ENCODE assay signal across 29 cellular contexts in the genomic region with DNA sequence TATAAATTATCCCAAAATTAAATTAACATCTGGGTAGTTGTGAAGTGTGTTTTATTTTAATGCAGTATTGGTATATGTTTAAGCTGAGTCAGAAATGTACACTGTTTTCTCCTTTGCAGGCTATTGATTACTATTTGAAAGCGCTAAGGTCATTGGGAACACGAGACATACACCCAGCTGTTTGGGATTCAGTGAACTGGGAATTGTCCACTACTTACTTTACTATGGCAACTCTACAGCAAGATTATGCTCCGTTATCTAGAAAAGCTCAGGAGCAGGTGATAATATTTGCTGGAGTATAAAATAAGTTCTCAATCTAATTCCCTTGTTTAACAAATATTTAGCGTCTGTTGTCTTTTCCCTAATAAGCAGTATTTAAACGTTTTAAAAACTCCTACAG. TPM values are rescaled to one million over a fixed set of nuclear protein-coding genes. Genes with fewer than 3 reads are reported as not detected.
"Had no signal": no experiment of that assay in that cellular context is flagged by ENCODE, and none has a peak within 500 bp of the region (broad histone marks: within the 10 kb centered on the region; RNA-seq: fewer than 3 reads in every experiment).

No MANE protein-coding gene starts in this region.

- H3K27ac ChIP-seq: stomach, suprapubic skin, testis, thoracic aorta, thyroid gland, tibial artery, tibial nerve, transverse colon, upper lobe of left lung, upper lobe of right lung, uterus, vagina had no signal

- FAIRE-seq: urothelium cell line had no signal

- H3K27me3 ChIP-seq: stomach, suprapubic skin, testis, thyroid gland, tibial artery, tibial nerve, transverse colon, upper lobe of left lung, upper lobe of right lung, uterus, vagina had no signal

- H3K4me3 ChIP-seq: stomach, suprapubic skin, testis, thoracic aorta, thyroid gland, tibial artery, tibial nerve, transverse colon, upper lobe of left lung, upper lobe of right lung, uterus, vagina had no signal

- DNase-seq: stimulated activated CD4-positive, alpha-beta T cell treated with anti-CD3 and anti-CD28 coated beads, Interleukin-2, amount 100 ng/mL, for 48 hours; stimulated activated CD4-positive, alpha-beta T cell treated with anti-CD3 and anti-CD28 coated beads, Interleukin-4, amount 100 ng/mL, for 1 hour; stimulated activated CD4-positive, alpha-beta T cell treated with anti-CD3 and anti-CD28 coated beads, Interleukin-4, amount 100 ng/mL, for 24 hours; stimulated activated CD4-positive, alpha-beta T cell treated with anti-CD3 and anti-CD28 coated beads, Interleukin-4, amount 100 ng/mL, for 4 hours; stimulated activated CD8-positive, alpha-beta memory T cell treated with anti-CD3 and anti-CD28 coated beads, Interleukin-4, amount 100 ng/mL, for 48 hours; stimulated activated naive B cell treated with anti-CD40 and anti-IgM and Interleukin-4, amounts not matched to agents 10 μg/mL and 1 μg/mL and 100 μg/mL, for 72 hours; stimulated activated naive CD4-positive, alpha-beta T cell; stimulated activated naive CD4-positive, alpha-beta T cell treated with Interleukin-2 at 50 U/mL for 16 hours; stimulated activated naive CD8-positive, alpha-beta T cell treated with anti-CD3 and anti-CD28 coated beads, Interleukin-15, amount 100 ng/mL, for 72 hours; stimulated activated naive CD8-positive, alpha-beta T cell treated with anti-CD3 and anti-CD28 coated beads, Interleukin-15, Interleukin-2, amounts not matched to agents 100 U/mL and 50 U/mL, for 24 hours; stomach; substantia nigra; testis; thyroid gland; tibial artery; transverse colon; trophoblast cell; upper lobe of left lung; upper lobe of right lung; uterus had no signal

- ATAC-seq: stimulated activated effector memory CD8-positive, alpha-beta T cell treated with anti-CD3 and anti-CD28 coated beads, Interleukin-12 subunit alpha, Interleukin-12 subunit beta, amount 100 ng/mL, for 72 hours; stimulated activated memory B cell treated with anti-CD40 and anti-IgM and Interleukin-4, amounts not matched to agents 10 μg/mL and 1 μg/mL and 100 μg/mL, for 72 hours; stimulated activated naive B cell treated with anti-CD40 and anti-IgM and Interleukin-4, amounts not matched to agents 10 μg/mL and 1 μg/mL and 100 μg/mL, for 72 hours; stimulated activated naive CD8-positive, alpha-beta T cell treated with anti-CD3 and anti-CD28 coated beads, Interleukin-15, amount 100 ng/mL, for 72 hours; stimulated activated naive CD8-positive, alpha-beta T cell treated with anti-CD3 and anti-CD28 coated beads, Interleukin-15, Interleukin-2, amounts not matched to agents 100 U/mL and 50 U/mL, for 24 hours; upper lobe of right lung had no signal

- H3K4me1 ChIP-seq: stomach, suprapubic skin, testis, tibial artery, tibial nerve, transverse colon, upper lobe of left lung, upper lobe of right lung, uterus, vagina had no signal

- H3K9me3 ChIP-seq: stomach, suprapubic skin, testis, thoracic aorta, thyroid gland, tibial artery, tibial nerve, transverse colon, upper lobe of left lung, upper lobe of right lung, uterus, vagina had no signal

RNA-seq across cellular contexts. Expression of gene MMP21, which starts 28.2 kb away (rescaled TPM):
- total RNA-seq: thoracic aorta, upper lobe of right lung, ureter, vagina had no signal
- polyA plus RNA-seq: stomach, urinary bladder had no signal
